8 cellular contexts compared by ENCODE assay signal in the genomic region with DNA sequence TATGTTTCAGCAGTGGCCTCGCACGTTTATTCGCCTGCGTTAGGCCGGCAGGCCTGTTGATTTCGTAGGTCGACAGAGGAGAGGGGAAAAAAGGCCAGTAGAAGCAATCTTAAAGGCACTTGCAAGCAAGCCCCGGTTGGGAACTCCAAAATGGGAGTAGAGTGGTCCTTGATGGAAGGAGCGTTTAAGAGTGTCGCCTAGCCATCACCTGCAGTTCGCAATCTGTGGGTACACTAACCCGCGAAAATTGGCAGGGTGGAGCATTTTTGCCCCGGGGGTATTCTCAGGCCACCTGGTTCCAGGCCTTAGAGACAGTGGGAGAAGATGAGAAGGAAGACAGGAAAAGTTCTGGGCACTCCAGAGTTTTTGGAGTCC. TPM values are rescaled to one million over a fixed set of nuclear protein-coding genes. Genes with fewer than 3 reads are reported as not detected.
DNase-seq lines count a peak whose midpoint lies in the region; ATAC-seq and TF ChIP-seq lines count a peak whose summit lies in the region.

No MANE protein-coding gene starts in this region.

- peak overlapping the region; percentile 96 for H3K4me3 Mint-ChIP-seq in activated B cell treated with CpG ODN at 0.5 μM for 24 hours
- H3K4me3 Mint-ChIP-seq in stimulated activated memory B cell treated with anti-CD40 and anti-IgM and Interleukin-4, amounts not matched to agents 10 μg/mL and 1 μg/mL and 100 μg/mL, for 72 hours, result peak overlapping the region; percentile 84

- peaks cover 69% of the 10 kb centered on the region for H3K4me1 Mint-ChIP-seq in activated B cell treated with CpG ODN at 0.5 μM for 24 hours
- peaks cover 62% of the 10 kb centered on the region for H3K4me1 Mint-ChIP-seq in stimulated activated memory B cell treated with anti-CD40 and anti-IgM and Interleukin-4, amounts not matched to agents 10 μg/mL and 1 μg/mL and 100 μg/mL, for 72 hours

- peaks cover 12% of the 10 kb centered on the region for H3K36me3 ChIP-seq in iPS DF 6.9 (ENCODE audit: control insufficient read depth, insufficient read depth, low read length)

- H3K9me3 Mint-ChIP-seq in activated B cell treated with CpG ODN at 0.5 μM for 24 hours, result no peaks in the 10 kb centered on the region
- no peaks in the 10 kb centered on the region for H3K9me3 Mint-ChIP-seq in stimulated activated memory B cell treated with anti-CD40 and anti-IgM and Interleukin-4, amounts not matched to agents 10 μg/mL and 1 μg/mL and 100 μg/mL, for 72 hours

- H3K27me3 Mint-ChIP-seq in activated B cell treated with CpG ODN at 0.5 μM for 24 hours, result no peaks in the 10 kb centered on the region
- H3K27me3 Mint-ChIP-seq in stimulated activated memory B cell treated with anti-CD40 and anti-IgM and Interleukin-4, amounts not matched to agents 10 μg/mL and 1 μg/mL and 100 μg/mL, for 72 hours, result no peaks in the 10 kb centered on the region

- no peak overlapping the region for H3K27ac ChIP-seq in iPS DF 6.9 (ENCODE audit: low read length)

- H3K27ac Mint-ChIP-seq in activated B cell treated with CpG ODN at 0.5 μM for 24 hours, result peak overlapping the region; percentile 100
- peak overlapping the region; percentile 98 for H3K27ac Mint-ChIP-seq in stimulated activated memory B cell treated with anti-CD40 and anti-IgM and Interleukin-4, amounts not matched to agents 10 μg/mL and 1 μg/mL and 100 μg/mL, for 72 hours

- peak in 2 of 3 experiments; percentile 22 to 52 for DNase-seq in NCI-H1417 (lab: John Stamatoyannopoulos, UW)
- DNase-seq in NCI-H1417 treated with DMSO at 0.1 percent for 48 hours (lab: John Stamatoyannopoulos, UW), result no peak
- no peak for DNase-seq in activated B cell treated with CpG ODN at 0.5 μM for 24 hours
- DNase-seq in iPS DF 6.9 (ENCODE audit: low read depth, low spot score), result no peak
- no peak for DNase-seq in NCI-H82 (lab: John Stamatoyannopoulos, UW)
- DNase-seq in AML-193 (lab: John Stamatoyannopoulos, UW), result no peak

- POLR2A ChIA-PET in activated B cell treated with CpG ODN at 0.5 μM for 24 hours (lab: Charles Lee), result interaction anchor here (1.7 kb wide), 1 partner anchor 116 kb away, joined by 6 read pairs; no protein-coding TSS in a partner anchor

- H3K36me3 Mint-ChIP-seq in activated B cell treated with CpG ODN at 0.5 μM for 24 hours (ENCODE audit: low read depth), result peaks cover 64% of the 10 kb centered on the region
- peaks cover 41% of the 10 kb centered on the region for H3K36me3 Mint-ChIP-seq in stimulated activated memory B cell treated with anti-CD40 and anti-IgM and Interleukin-4, amounts not matched to agents 10 μg/mL and 1 μg/mL and 100 μg/mL, for 72 hours

- no peaks in the 10 kb centered on the region for H3K9me3 ChIP-seq in iPS DF 6.9 (ENCODE audit: control insufficient read depth, insufficient read depth, low read length)

- no peaks in the 10 kb centered on the region for H3K27me3 ChIP-seq in iPS DF 6.9 (ENCODE audit: control insufficient read depth, insufficient read depth, low read length)

- CTCF ChIA-PET in activated B cell treated with CpG ODN at 0.5 μM for 24 hours (lab: Charles Lee), result no interaction called here

- TF ChIP-seq CTCF in activated B cell treated with CpG ODN at 0.5 μM for 24 hours (IDR thresholded peaks at IDR 0.05), result no peak

- intact Hi-C loops in activated B cell treated with CpG ODN at 0.5 μM for 24 hours (cut with micrococcal nuclease), result loop anchor here (5.0 to 10.0 kb wide), 5 partner anchors 197 to 1354 kb away; a partner anchor contains a TSS

- no CpG with 5 or more reads among the region's 14 CpGs for WGBS in iPS DF 6.9 (ENCODE audit: insufficient coverage, insufficient read length)

- H3K4me1 ChIP-seq in iPS DF 6.9 (ENCODE audit: control insufficient read depth, insufficient read depth, low read length), result no peaks in the 10 kb centered on the region

- ATAC-seq in activated B cell treated with CpG ODN at 0.5 μM for 24 hours (ENCODE audit: low read depth) (no peak), GM21390 (IDR thresholded peaks at IDR 0.05; ENCODE audit: unreplicated experiment) (no peak)
- no peak for ATAC-seq in stimulated activated memory B cell treated with anti-CD40 and anti-IgM and Interleukin-4, amounts not matched to agents 10 μg/mL and 1 μg/mL and 100 μg/mL, for 72 hours

- H3K4me3 ChIP-seq in iPS DF 6.9 (ENCODE audit: low read length), result peak overlapping the region; percentile 90; the same call in 1 of the 2 replicates

RNA-seq across cellular contexts. Expression of a gene that starts 1.1 kb away (rescaled TPM):
- 347 and 382 TPM in 2 replicates for total RNA-seq in activated B cell treated with CpG ODN at 0.5 μM for 24 hours

RNA-seq across cellular contexts. Expression of a gene that starts 1.4 kb away (rescaled TPM):
- total RNA-seq in activated B cell treated with CpG ODN at 0.5 μM for 24 hours, result 17.7 and 17.9 TPM in 2 replicates

RNA-seq across cellular contexts. Expression of a gene that starts 37.2 kb away (rescaled TPM):
- total RNA-seq in activated B cell treated with CpG ODN at 0.5 μM for 24 hours, result not detected in 2 replicates

RNA-seq across cellular contexts. Expression of a gene that starts 46.3 kb away (rescaled TPM):
- 0.98 and 1.0 TPM in 2 replicates for total RNA-seq in activated B cell treated with CpG ODN at 0.5 μM for 24 hours

Comparison
In these comparisons a context has a peak if more than half of its experiments do, and no peak if none do; other contexts are left out.
1. DNase-seq: peak in NCI-H1417 (2 of 3); none in NCI-H1417 treated with DMSO at 0.1 percent for 48 hours (single experiment), activated B cell treated with CpG ODN at 0.5 μM for 24 hours (single experiment), iPS DF 6.9 (single experiment), NCI-H82 (single experiment) and AML-193 (0 of 2).